Comparison of ENCODE assay signal across 22 cellular contexts in genomic region chr3:17047904-17048303, GRCh38.
DNase-seq lines count a peak whose midpoint lies in the region; ATAC-seq, FAIRE-seq and TF ChIP-seq lines count a peak whose summit lies in the region.
"Had no signal": no experiment of that assay in that cellular context is flagged by ENCODE, and none has a peak within 500 bp of the region (broad histone marks: within the 10 kb centered on the region; RNA-seq: fewer than 3 reads in every experiment).

No MANE protein-coding gene starts in this region.

- H3K4me1 ChIP-seq in CD4-positive, alpha-beta memory T cell (ENCODE audit: insufficient read depth, low read length), result peaks cover 14% of the 10 kb centered on the region
- peaks cover 0 to 34% (median 0%) of the 10 kb centered on the region in 12 donors for H3K4me1 ChIP-seq in heart left ventricle
- H3K4me1 ChIP-seq: A549, Peyer's patch had no signal

- H3K4me3 ChIP-seq in CD4-positive, alpha-beta memory T cell (ENCODE audit: low read length in 2 of 2), result no peak overlapping the region
- H3K4me3 ChIP-seq in heart left ventricle, result no peak overlapping the region
- H3K4me3 ChIP-seq: A549, Peyer's patch, SK-N-MC had no signal

- ATAC-seq in T-helper 17 cell (no peak), heart left ventricle (no peak)
- ATAC-seq: A549, Right ventricle myocardium inferior had no signal

- H3K36me3 Mint-ChIP-seq in CD4-positive, alpha-beta memory T cell, result peaks cover 76 to 91% of the 10 kb centered on the region in 2 donors
- peaks cover 17% of the 10 kb centered on the region for H3K36me3 Mint-ChIP-seq in T-helper 17 cell (ENCODE audit: low read depth)
- H3K36me3 Mint-ChIP-seq in nephron progenitor cell (ENCODE audit: low read depth), result peaks cover 4% of the 10 kb centered on the region

- peak; percentile 20 for FAIRE-seq in H54 (lab: Jason Lieb, UNC)
- FAIRE-seq: H1 had no signal

- no peak for DNase-seq in CD4-positive, alpha-beta memory T cell
- DNase-seq in H54 (ENCODE audit: insufficient read length, low spot score) (no peak), T-helper 17 cell (no peak), nephron progenitor cell (no peak), inferior parietal cortex (ENCODE audit: extremely low spot score) (no peak), Ammon's horn (ENCODE audit: low spot score) (no peak), heart left ventricle (no peak), NCI-H774 (lab: John Stamatoyannopoulos, UW) (no peak)
- DNase-seq: C1 segment of cervical spinal cord; COR-L47; GF-D8; NCI-H1436 treated with DMSO at 0.1 percent for 48 hours; NCI-H2029; NCI-H446; NCI-H526 treated with DMSO at 0.1 percent for 48 hours; NK-92 treated with Interleukin-12 subunit alpha and Interleukin-12 subunit beta, amount 100 ng/mL, for 24 hours; Peyer's patch had no signal

- peak overlapping the region in 1 of 8 donors; percentile 25 for H3K4me3 Mint-ChIP-seq in CD4-positive, alpha-beta memory T cell
- H3K4me3 Mint-ChIP-seq in T-helper 17 cell, result no peak overlapping the region
- no peak overlapping the region for H3K4me3 Mint-ChIP-seq in nephron progenitor cell

- H3K36me3 ChIP-seq in CD4-positive, alpha-beta memory T cell (ENCODE audit: insufficient read depth, low read length), result peaks cover 6% of the 10 kb centered on the region
- H3K36me3 ChIP-seq in heart left ventricle, result peaks cover 0 to 49% (median 16%) of the 10 kb centered on the region in 9 donors
- H3K36me3 ChIP-seq: Peyer's patch had no signal

- peaks cover 20 to 46% (median 27%) of the 10 kb centered on the region in 4 donors for H3K4me1 Mint-ChIP-seq in CD4-positive, alpha-beta memory T cell
- H3K4me1 Mint-ChIP-seq in T-helper 17 cell, result peaks cover 19% of the 10 kb centered on the region
- peaks cover 14% of the 10 kb centered on the region for H3K4me1 Mint-ChIP-seq in nephron progenitor cell

- 83 to 91% (median 89%) methylated on average over 3 of the region's 3 CpGs for WGBS in heart left ventricle, 4 donors

- TF ChIP-seq CTCF in nephron progenitor cell (IDR thresholded peaks at IDR 0.05) (no peak), heart left ventricle (IDR thresholded peaks at IDR 0.05) (no peak)

- H3K27ac ChIP-seq in CD4-positive, alpha-beta memory T cell (ENCODE audit: low read depth, low read length), result no peak overlapping the region
- H3K27ac ChIP-seq in heart left ventricle, result no peak overlapping the region
- H3K27ac ChIP-seq: A549, KMS-11, Peyer's patch, SK-N-MC had no signal

- CTCF ChIA-PET in CD4-positive, alpha-beta memory T cell (lab: Charles Lee; ENCODE audit: partially characterized antibody), result interaction anchor here (2.3 kb wide), 1 partner anchor 164 kb away, joined by 6 read pairs; the partner anchor contains the start of gene PLCL2

- POLR2A ChIA-PET in CD4-positive, alpha-beta memory T cell (lab: Charles Lee; ENCODE audit: partially characterized antibody), result no interaction called here

- intact Hi-C loops in CD4-positive, alpha-beta memory T cell (cut with micrococcal nuclease), result no loop called here
- intact Hi-C loops in heart left ventricle (cut with DNase I), result loop anchor here in 2 of 10 donors (10.0 kb wide), 2 partner anchors 107 to 187 kb away; no protein-coding TSS in a partner anchor

- no peaks in the 10 kb centered on the region for H3K27me3 ChIP-seq in CD4-positive, alpha-beta memory T cell (ENCODE audit: insufficient read depth, low read length)
- no peaks in the 10 kb centered on the region for H3K27me3 ChIP-seq in heart left ventricle
- H3K27me3 ChIP-seq: Peyer's patch had no signal

- peaks cover 3 to 32% (median 13%) of the 10 kb centered on the region in 8 donors for H3K9me3 Mint-ChIP-seq in CD4-positive, alpha-beta memory T cell
- peaks cover 6% of the 10 kb centered on the region for H3K9me3 Mint-ChIP-seq in nephron progenitor cell

- H3K27me3 Mint-ChIP-seq in CD4-positive, alpha-beta memory T cell, result no peaks in the 10 kb centered on the region
- H3K27me3 Mint-ChIP-seq in T-helper 17 cell (no peaks in the 10 kb centered on the region), nephron progenitor cell (ENCODE audit: low read depth, poor library complexity) (no peaks in the 10 kb centered on the region)

- no peaks in the 10 kb centered on the region for H3K9me3 ChIP-seq in CD4-positive, alpha-beta memory T cell (ENCODE audit: control insufficient read depth in 1 of 2, low read length in 2 of 2)
- H3K9me3 ChIP-seq in T-helper 17 cell (ENCODE audit: control insufficient read depth, low read length, poor library complexity, severe bottlenecking), result peaks cover 2% of the 10 kb centered on the region
- H3K9me3 ChIP-seq in heart left ventricle, result peaks cover 0 to 11% (median 0%) of the 10 kb centered on the region in 12 donors
- H3K9me3 ChIP-seq: A549, Peyer's patch had no signal

- no peak for TF ChIP-seq POLR2A in H54 (IDR thresholded peaks at IDR 0.05; ENCODE audit: low read depth, low read length)
- TF ChIP-seq POLR2A in heart left ventricle (IDR thresholded peaks at IDR 0.05), result no peak

- H3K27ac Mint-ChIP-seq in CD4-positive, alpha-beta memory T cell, result peak overlapping the region in 4 of 7 donors; percentile 15 to 74 (median 30)
- peak overlapping the region; percentile 32 for H3K27ac Mint-ChIP-seq in T-helper 17 cell
- peak overlapping the region; percentile 41 for H3K27ac Mint-ChIP-seq in nephron progenitor cell
